In the genomic region with DNA sequence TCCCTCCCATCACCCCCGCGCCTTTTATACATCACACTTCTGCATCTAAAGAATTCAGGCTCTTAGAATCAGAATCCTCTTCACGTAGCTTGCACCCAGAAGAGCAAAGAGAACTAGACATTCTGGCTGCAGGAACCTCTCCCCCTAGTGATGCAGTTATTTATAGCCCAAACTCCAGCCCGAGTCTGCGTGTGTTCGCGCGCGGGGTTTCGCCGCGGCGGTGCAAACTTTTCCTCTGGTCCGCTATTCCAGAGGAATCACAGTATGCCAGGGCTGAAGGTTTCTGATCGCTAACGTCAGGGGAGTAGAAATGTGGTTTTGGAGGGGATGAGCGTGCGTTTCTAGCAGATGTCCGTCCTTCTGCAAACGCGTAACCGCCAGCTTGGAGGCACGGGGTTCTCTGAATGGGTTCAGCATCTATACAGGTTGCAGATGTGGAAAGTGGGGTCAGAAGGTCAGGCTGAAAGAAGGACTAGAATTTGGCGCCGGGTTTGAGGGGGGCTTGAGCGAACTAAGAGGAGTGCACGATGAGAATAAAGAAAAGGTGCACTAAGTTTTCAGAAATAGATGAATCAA, we compare ENCODE assay signal across 9 cellular contexts. TPM values are rescaled to one million over a fixed set of nuclear protein-coding genes. Genes with fewer than 3 reads are reported as not detected.
DNase-seq lines count a peak whose midpoint lies in the region; ATAC-seq, FAIRE-seq and TF ChIP-seq lines count a peak whose summit lies in the region.
"Had no signal": no experiment of that assay in that cellular context is flagged by ENCODE, and none has a peak within 500 bp of the region (broad histone marks: within the 10 kb centered on the region; RNA-seq: fewer than 3 reads in every experiment).

No MANE protein-coding gene starts in this region.

- FAIRE-seq in H54 (lab: Jason Lieb, UNC) = no peak

- H3K27ac Mint-ChIP-seq in neural progenitor cell = peak overlapping the region; percentile 78
- H3K27ac Mint-ChIP-seq: dendritic cell treated with granulocyte-macrophage colony-stimulating factor and Interleukin-4, amounts not matched to agents 40 ng/mL and 50 ng/mL, for 4 days had no signal

- peak overlapping the region; percentile 95 for H3K4me3 ChIP-seq in ectodermal cell (ENCODE audit: insufficient read depth, low read depth, low read length)
- H3K4me3 ChIP-seq in neural progenitor cell = peak overlapping the region; percentile 99

- H3K27me3 Mint-ChIP-seq in neural progenitor cell (ENCODE audit: insufficient read depth, low read depth) = peaks cover 5% of the 10 kb centered on the region

- H3K79me2 ChIP-seq in neural progenitor cell (ENCODE audit: low read depth) = peaks cover 87% of the 10 kb centered on the region

- H2AFZ ChIP-seq in neural progenitor cell (replicated peaks) = peak overlapping the region; percentile 51

- peak overlapping the region; percentile 92 for H3K4me2 ChIP-seq in neural progenitor cell

- 1% methylated on average over 27 of the region's 27 CpGs for WGBS in ectodermal cell, 2 experiments

- H3K27me3 ChIP-seq in ectodermal cell (ENCODE audit: control insufficient read depth, insufficient read depth, low read length, poor library complexity, severe bottlenecking) (peaks cover 8% of the 10 kb centered on the region), neural progenitor cell (no peaks in the 10 kb centered on the region)

- peaks cover 40% of the 10 kb centered on the region for H3F3A ChIP-seq in neural progenitor cell (ENCODE audit: low read depth)

- peaks cover 3% of the 10 kb centered on the region for H3K9me3 Mint-ChIP-seq in neural progenitor cell
- H3K9me3 Mint-ChIP-seq: dendritic cell treated with granulocyte-macrophage colony-stimulating factor and Interleukin-4, amounts not matched to agents 40 ng/mL and 50 ng/mL, for 4 days had no signal

- peak overlapping the region; percentile 40 for H3K9ac ChIP-seq in neural progenitor cell

- DNase-seq in DMS114 treated with DMSO at 0.1 percent for 48 hours (lab: John Stamatoyannopoulos, UW; ENCODE audit: unreplicated experiment) (peak; percentile 6), NCI-H1105 treated with DMSO at 0.1 percent for 48 hours (lab: John Stamatoyannopoulos, UW) (peak; percentile 79), neural progenitor cell (ENCODE audit: low spot score) (no peak), H54 (ENCODE audit: insufficient read length, low spot score) (no peak), NCI-H226 (no peak)

- TF ChIP-seq POLR2A in H54 (IDR thresholded peaks at IDR 0.05; ENCODE audit: low read depth, low read length) = no peak

- no peaks in the 10 kb centered on the region for H3K9me3 ChIP-seq in ectodermal cell (ENCODE audit: control insufficient read depth, low read length)
- H3K9me3 ChIP-seq in neural progenitor cell (ENCODE audit: low read depth) = no peaks in the 10 kb centered on the region

- H4K20me1 ChIP-seq in neural progenitor cell (ENCODE audit: low read depth) = peaks cover 50% of the 10 kb centered on the region

- H3K36me3 ChIP-seq in ectodermal cell (ENCODE audit: control insufficient read depth, insufficient read depth, low read length) (no peaks in the 10 kb centered on the region), neural progenitor cell (no peaks in the 10 kb centered on the region)

- H3K36me3 Mint-ChIP-seq in neural progenitor cell = peaks cover 18% of the 10 kb centered on the region

- no peak for ATAC-seq in HG03097 (IDR thresholded peaks at IDR 0.05; ENCODE audit: low FRiP score, unreplicated experiment)
- ATAC-seq in GM18511 (IDR thresholded peaks at IDR 0.05; ENCODE audit: unreplicated experiment) = no peak

- H3K4me1 ChIP-seq in ectodermal cell (ENCODE audit: control insufficient read depth, insufficient read depth, low read length) (no peaks in the 10 kb centered on the region), neural progenitor cell (peaks cover 26% of the 10 kb centered on the region)

- H3K4me1 Mint-ChIP-seq in neural progenitor cell = peaks cover 28% of the 10 kb centered on the region

- peak overlapping the region; percentile 99 for H3K4me3 Mint-ChIP-seq in neural progenitor cell

- H3K27ac ChIP-seq in ectodermal cell (ENCODE audit: insufficient read depth, low read depth, low read length, poor library complexity, severe bottlenecking) = no peak overlapping the region
- no peak overlapping the region for H3K27ac ChIP-seq in neural progenitor cell

- peak; percentile 42 for TF ChIP-seq CTCF in neural progenitor cell (IDR thresholded peaks at IDR 0.05)

RNA-seq across cellular contexts. Expression of a gene that starts 1.9 kb away (rescaled TPM):
- polyA plus RNA-seq in ectodermal cell (2013, experiment 1 of 4) = 100 TPM
- 110 TPM for polyA plus RNA-seq in ectodermal cell (2013, experiment 2 of 4)
- 83.1 TPM for polyA plus RNA-seq in ectodermal cell (2013, experiment 3 of 4)
- polyA plus RNA-seq in ectodermal cell (2013, experiment 4 of 4) = 93.1 TPM
- 47.6 and 80.7 TPM in 2 replicates for total RNA-seq in neural progenitor cell (ENCODE audit: low replicate concordance)

Comparison
In these comparisons a context has a peak if more than half of its experiments do, and no peak if none do; other contexts are left out.
1. DNase-seq: peak in DMS114 treated with DMSO at 0.1 percent for 48 hours (single experiment) and NCI-H1105 treated with DMSO at 0.1 percent for 48 hours (single experiment); none in neural progenitor cell (single experiment), H54 (single experiment) and NCI-H226 (single experiment).